8 cellular contexts compared by ENCODE assay signal in the genomic region with DNA sequence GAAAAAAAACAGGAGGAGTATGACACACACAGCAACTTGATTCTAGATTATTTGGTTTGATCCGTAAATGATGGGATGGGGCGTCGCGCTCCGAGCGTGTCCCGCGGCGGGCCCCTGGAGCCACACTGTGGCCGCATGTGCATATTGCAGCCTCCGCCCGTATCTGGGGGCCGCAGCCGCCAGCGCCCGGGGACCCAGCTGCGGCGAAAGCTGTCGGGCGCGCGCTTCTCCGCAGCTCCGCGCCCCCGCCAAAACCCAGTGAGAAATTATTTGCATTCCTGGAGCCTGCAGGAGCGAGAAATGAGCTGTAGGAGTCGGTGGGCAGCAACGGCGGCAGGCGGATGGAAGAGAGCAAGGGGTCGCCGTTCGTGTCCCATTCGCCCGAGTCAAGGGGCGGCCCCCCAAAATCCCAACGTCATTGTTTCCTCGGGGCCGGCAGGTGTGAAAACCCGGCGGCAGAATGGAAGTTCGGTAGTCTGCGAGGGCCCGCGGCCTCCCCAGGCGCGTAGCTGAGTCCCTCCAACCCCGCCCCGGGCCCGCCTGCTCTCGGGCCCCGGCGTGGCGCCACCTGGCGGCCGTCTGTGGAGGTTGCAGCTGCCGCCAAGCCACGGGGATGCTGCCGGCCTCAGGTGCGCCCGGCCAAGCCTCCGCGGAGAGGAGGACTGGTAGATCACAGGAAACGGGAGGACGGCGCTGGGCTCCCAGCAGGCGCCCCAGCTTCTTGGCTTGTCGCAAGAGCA.
DNase-seq lines count a peak whose midpoint lies in the region; ATAC-seq and TF ChIP-seq lines count a peak whose summit lies in the region.
"Not testable (repeated sequence)": the region's sequence is repeated elsewhere in the genome, so short reads cannot be mapped to it uniquely, and the experiment has no call there.

No MANE protein-coding gene starts in this region.

- peak; percentile 77 for TF ChIP-seq CTCF in neural cell (IDR thresholded peaks at IDR 0.05; ENCODE audit: poor library complexity, severe bottlenecking)

- not testable (repeated sequence) for H3K27ac ChIP-seq in neural cell (ENCODE audit: low read length)

- H3K9me3 Mint-ChIP-seq in activated T-helper 17 cell treated with anti-CD3 and anti-CD28 coated beads, Interleukin-2, amount 50 U/mL, for 72 hours, result not testable (repeated sequence)

- not testable (repeated sequence) for H3K4me1 Mint-ChIP-seq in activated T-helper 17 cell treated with anti-CD3 and anti-CD28 coated beads, Interleukin-2, amount 50 U/mL, for 72 hours

- not testable (repeated sequence) for H4K20me1 ChIP-seq in neural cell (ENCODE audit: insufficient read depth)

- DNase-seq in Daoy (ENCODE audit: low read depth) (peak; percentile 88), H4 (ENCODE audit: low spot score) (peak; percentile 30), LHCN-M2 (ENCODE audit: low read depth) (peak; percentile 23), SHP77 treated with DMSO at 0.1 percent for 48 hours (lab: John Stamatoyannopoulos, UW) (peak; percentile 45), fibroblast of peridontal ligament (ENCODE audit: extremely low read depth) (peak; percentile 25)
- DNase-seq in stimulated activated CD8-positive, alpha-beta memory T cell treated with anti-CD3 and anti-CD28 coated beads, Interleukin-7, amount 100 ng/mL, for 4 hours (ENCODE audit: low read depth in 2 of 2), result peak; percentile 53 to 77

- peak overlapping the region; percentile 47 for H3K9ac ChIP-seq in neural cell (ENCODE audit: low read length)

- ATAC-seq in activated T-helper 17 cell treated with anti-CD3 and anti-CD28 coated beads, Interleukin-2, amount 50 U/mL, for 72 hours (replicated peaks), result peak; percentile 92

- H3K27ac Mint-ChIP-seq in activated T-helper 17 cell treated with anti-CD3 and anti-CD28 coated beads, Interleukin-2, amount 50 U/mL, for 72 hours, result not testable (repeated sequence)

- H3K4me3 ChIP-seq in neural cell (ENCODE audit: low read length), result peak overlapping the region; percentile 60

- H2AFZ ChIP-seq in neural cell (ENCODE audit: low read depth, low read length), result not testable (repeated sequence)

- TF ChIP-seq EP300 in neural cell (conservative IDR thresholded peaks at IDR 0.05; ENCODE audit: poor library complexity, severe bottlenecking), result not testable (repeated sequence)

- H3F3A ChIP-seq in neural cell (ENCODE audit: insufficient read depth, low read length, poor library complexity, severe bottlenecking), result not testable (repeated sequence)

- not testable (repeated sequence) for H3K27me3 Mint-ChIP-seq in activated T-helper 17 cell treated with anti-CD3 and anti-CD28 coated beads, Interleukin-2, amount 50 U/mL, for 72 hours

- H3K36me3 ChIP-seq in neural cell (ENCODE audit: insufficient read depth, low read length), result not testable (repeated sequence)

- TF ChIP-seq RAD21 in neural cell (conservative IDR thresholded peaks at IDR 0.05), result not testable (repeated sequence)

- H3K4me3 Mint-ChIP-seq in activated T-helper 17 cell treated with anti-CD3 and anti-CD28 coated beads, Interleukin-2, amount 50 U/mL, for 72 hours, result peak overlapping the region; percentile 44

- not testable (repeated sequence) for H3K9me3 ChIP-seq in neural cell (ENCODE audit: low read length)

- H3K27me3 ChIP-seq in neural cell (ENCODE audit: insufficient read depth, low read depth, low read length), result not testable (repeated sequence)

- not testable (repeated sequence) for H3K4me2 ChIP-seq in neural cell (ENCODE audit: low read length)

- not testable (repeated sequence) for H3K9me2 ChIP-seq in neural cell (ENCODE audit: insufficient read depth, low read length)

- H3K79me2 ChIP-seq in neural cell (replicated peaks; ENCODE audit: insufficient read depth, low read length), result not testable (repeated sequence)

- not testable (repeated sequence) for H3K36me3 Mint-ChIP-seq in activated T-helper 17 cell treated with anti-CD3 and anti-CD28 coated beads, Interleukin-2, amount 50 U/mL, for 72 hours (ENCODE audit: low read depth)

TF ChIP-seq in neural cell, 6 proteins besides CTCF, POLR2A, EP300 and RAD21:
- peak; percentile 74 for TF ChIP-seq SMC3 (conservative IDR thresholded peaks at IDR 0.05; ENCODE audit: poor library complexity)

Comparison
In these comparisons a context has a peak if more than half of its experiments do, and no peak if none do; other contexts are left out.
1. DNase-seq: peak in every context shown above with its lines; median percentile 88 in Daoy; 65 in stimulated activated CD8-positive, alpha-beta memory T cell treated with anti-CD3 and anti-CD28 coated beads, Interleukin-7, amount 100 ng/mL, for 4 hours; 45 in SHP77 treated with DMSO at 0.1 percent for 48 hours; 30 in H4; 25 in fibroblast of peridontal ligament; 23 in LHCN-M2.